In genomic region chr19:57786286-57786685, GRCh38 we compare ENCODE assay signal across 22 cellular contexts.
"Had no signal": no experiment of that assay in that cellular context is flagged by ENCODE, and none has a peak within 500 bp of the region (broad histone marks: within the 10 kb centered on the region; RNA-seq: fewer than 3 reads in every experiment).

No MANE protein-coding gene starts in this region.

- DNase-seq: activated CD4-positive, alpha-beta T cell treated with anti-CD3 and anti-CD28 coated beads, Interleukin-2, amount 50 U/mL, for 48 hours; activated naive CD4-positive, alpha-beta T cell; activated T-cell treated with anti-CD3 and anti-CD28 coated beads for 4 hours; aorta; brain microvascular endothelial cell; cerebellar nuclear complex; effector CD4-positive, alpha-beta T cell; nephron progenitor cell; occipital lobe; posterior cingulate gyrus; stimulated activated CD4-positive, alpha-beta T cell treated with anti-CD3 and anti-CD28 coated beads, Interleukin-12 subunit alpha, Interleukin-12 subunit beta, amount 100 ng/mL, for 4 hours; stimulated activated CD4-positive, alpha-beta T cell treated with anti-CD3 and anti-CD28 coated beads, Interleukin-1b, Interleukin-23, amount 100 ng/mL, for 48 hours; stimulated activated CD8-positive, alpha-beta memory T cell treated with anti-CD3 and anti-CD28 coated beads, Interleukin-4, amount 100 ng/mL, for 48 hours; stimulated activated naive CD4-positive, alpha-beta T cell treated with Interleukin-2 at 50 U/mL for 16 hours; SW 1271; T-helper 2 cell; tibial artery; uterus; WERI-Rb-1 had no signal

- H3K4me1 ChIP-seq: esophagus muscularis mucosa, gastroesophageal sphincter, tibial artery, uterus had no signal

- H3K36me3 ChIP-seq: uterus had no signal

- H3K27ac ChIP-seq: brain microvascular endothelial cell, esophagus muscularis mucosa, gastroesophageal sphincter, tibial artery, uterus, WERI-Rb-1 had no signal

- H3K4me3 ChIP-seq: esophagus muscularis mucosa, gastroesophageal sphincter, lung, tibial artery, uterus had no signal

- ATAC-seq: gastroesophageal sphincter had no signal

- H3K27me3 ChIP-seq: brain microvascular endothelial cell, esophagus muscularis mucosa, gastroesophageal sphincter, tibial artery, uterus had no signal
